10 cellular contexts compared by ENCODE assay signal in genomic region chr1:11787251-11787803, GRCh38. TPM values are rescaled to one million over a fixed set of nuclear protein-coding genes. Genes with fewer than 3 reads are reported as not detected.
A peak's percentile ranks its signal among the peaks of the same experiment; 100 is the strongest.
DNase-seq lines count a peak whose midpoint lies in the region; ATAC-seq and TF ChIP-seq lines count a peak whose summit lies in the region.
"Had no signal": no experiment of that assay in that cellular context is flagged by ENCODE, and none has a peak within 500 bp of the region (broad histone marks: within the 10 kb centered on the region; RNA-seq: fewer than 3 reads in every experiment).

No MANE protein-coding gene starts in this region.

- no peaks in the 10 kb centered on the region for H3K9me3 ChIP-seq in NT2/D1 (ENCODE audit: insufficient read depth, low read length)
- H3K9me3 ChIP-seq in esophagus squamous epithelium = no peaks in the 10 kb centered on the region

- H3K27ac ChIP-seq in esophagus squamous epithelium = peak overlapping the region; percentile 86 to 96 (median 90)
- H3K27ac ChIP-seq: SK-N-MC had no signal

- peak overlapping the region; percentile 67 for H3K9ac ChIP-seq in NT2/D1 (ENCODE audit: insufficient read length, low read depth)

- no peaks in the 10 kb centered on the region for H3K36me3 Mint-ChIP-seq in natural killer cell

- WGBS in esophagus squamous epithelium, 2 donors = 25 to 27% methylated on average over 5 to 6 of the region's 16 CpGs

- H3K27ac Mint-ChIP-seq in natural killer cell = no peak overlapping the region
- H3K27ac Mint-ChIP-seq: activated naive CD4-positive, alpha-beta T cell treated with anti-CD3 and anti-CD28 coated beads for 36 hours; nephron progenitor cell had no signal

- H3K27me3 ChIP-seq in NT2/D1 (ENCODE audit: insufficient read depth, insufficient read length) (no peaks in the 10 kb centered on the region), esophagus squamous epithelium (no peaks in the 10 kb centered on the region)

- H3K4me1 Mint-ChIP-seq in natural killer cell = peaks cover 5 to 26% of the 10 kb centered on the region in 2 donors

- intact Hi-C loops in esophagus squamous epithelium (cut with DNase I) = no loop called here
- intact Hi-C loops in natural killer cell (cut with micrococcal nuclease) = no loop called here

- H3K4me3 ChIP-seq in NT2/D1 (ENCODE audit: insufficient read length, low read depth) = no peak overlapping the region
- H3K4me3 ChIP-seq in esophagus squamous epithelium = peak overlapping the region in 1 of 4 donors; percentile 40
- H3K4me3 ChIP-seq: SK-N-MC had no signal

- H3K4me3 Mint-ChIP-seq in natural killer cell = no peak overlapping the region
- H3K4me3 Mint-ChIP-seq: activated naive CD4-positive, alpha-beta T cell treated with anti-CD3 and anti-CD28 coated beads for 36 hours; nephron progenitor cell had no signal

- peak in 1 of 4 donors; percentile 18 for TF ChIP-seq POLR2A in esophagus squamous epithelium (IDR thresholded peaks at IDR 0.05)

- no peaks in the 10 kb centered on the region for H3K27me3 Mint-ChIP-seq in natural killer cell (ENCODE audit: low read depth in 2 of 2)

- no peaks in the 10 kb centered on the region for H3K9me3 Mint-ChIP-seq in natural killer cell
- H3K9me3 Mint-ChIP-seq: activated naive CD4-positive, alpha-beta T cell treated with anti-CD3 and anti-CD28 coated beads for 36 hours; nephron progenitor cell had no signal

- H3K4me1 ChIP-seq in NT2/D1 (ENCODE audit: insufficient read depth, insufficient read length) = peaks cover 17% of the 10 kb centered on the region
- H3K4me1 ChIP-seq in esophagus squamous epithelium = peaks cover 57 to 80% (median 78%) of the 10 kb centered on the region in 3 donors

- H3K36me3 ChIP-seq in NT2/D1 (ENCODE audit: insufficient read depth, insufficient read length, low read length) (peaks cover 10% of the 10 kb centered on the region), esophagus squamous epithelium (peaks cover 0 to 8% (median 4%) of the 10 kb centered on the region in 3 donors)

- TF ChIP-seq CTCF in esophagus squamous epithelium (IDR thresholded peaks at IDR 0.05) (no peak), natural killer cell (IDR thresholded peaks at IDR 0.05) (no peak)

- DNase-seq in NT2/D1 (ENCODE audit: low read depth, low spot score) = no peak
- DNase-seq in esophagus squamous epithelium (lab: John Stamatoyannopoulos, UW) = no peak
- peak; percentile 76 for DNase-seq in mucosa of gallbladder (ENCODE audit: low spot score)
- DNase-seq in ureter (ENCODE audit: low spot score) = peak; percentile 80
- no peak for DNase-seq in activated T-cell treated with anti-CD3 and anti-CD28 coated beads for 4 hours
- no peak for DNase-seq in natural killer cell
- DNase-seq: activated naive CD4-positive, alpha-beta T cell treated with anti-CD3 and anti-CD28 coated beads for 36 hours; nephron progenitor cell had no signal

- ATAC-seq in natural killer cell (no peak), GM18868 (IDR thresholded peaks at IDR 0.05; ENCODE audit: unreplicated experiment) (no peak)

RNA-seq across cellular contexts. Expression of gene MTHFR, which starts 18.4 kb away (rescaled TPM):
- total RNA-seq in esophagus squamous epithelium = 10 to 100 TPM; 15.6 to 30.1 (median 25.4) TPM
- total RNA-seq in mucosa of gallbladder = 47.2 TPM
- 55.4 TPM for total RNA-seq in ureter
- 10 to 100 TPM; 61.8 to 78.4 (median 69.5) TPM for total RNA-seq in natural killer cell

RNA-seq across cellular contexts. Expression of gene CLCN6, which starts 18.7 kb away (rescaled TPM):
- 10 to 100 TPM in 2 of 4 donors, 1 to 10 TPM in 2; 4.2 to 13.5 (median 9.9) TPM for total RNA-seq in esophagus squamous epithelium
- 27.1 TPM for total RNA-seq in mucosa of gallbladder
- total RNA-seq in ureter = 25.9 TPM
- 10 to 100 TPM; 21.4 to 28.6 (median 25.6) TPM for total RNA-seq in natural killer cell

RNA-seq across cellular contexts. Expression of gene C1orf167, which starts 25.3 kb away (rescaled TPM):
- 1 to 10 TPM in 1 of 4 donors, under 1 TPM in 2, not detected in 1; 0.31 to 2.6 (median 0.76) TPM for total RNA-seq in esophagus squamous epithelium
- 0.29 TPM for total RNA-seq in mucosa of gallbladder
- total RNA-seq in ureter = 0.68 TPM
- under 1 TPM in 1 of 3 donors, not detected in 2; 0.15 TPM for total RNA-seq in natural killer cell
- total RNA-seq: activated naive CD4-positive, alpha-beta T cell treated with anti-CD3 and anti-CD28 coated beads for 36 hours had no signal

RNA-seq across cellular contexts. Expression of gene AGTRAP, which starts 51.4 kb away (rescaled TPM):
- total RNA-seq in esophagus squamous epithelium (10 to 100 TPM; 34.5 to 89.5 (median 50.7) TPM), mucosa of gallbladder (38.7 TPM), ureter (33.1 TPM), natural killer cell (100 to 1,000 TPM in 2 of 3 donors, 10 to 100 TPM in 1; 94.6 to 122 (median 104) TPM)

Comparison
In these comparisons a context has a peak if more than half of its experiments do, and no peak if none do; other contexts are left out.
1. DNase-seq: peak in mucosa of gallbladder (single experiment) and ureter (single experiment); none in NT2/D1 (single experiment), esophagus squamous epithelium (single experiment), activated T-cell treated with anti-CD3 and anti-CD28 coated beads for 4 hours (single experiment) and natural killer cell (single experiment).